Comparison of ENCODE assay signal across 1 cellular context in the genomic region with DNA sequence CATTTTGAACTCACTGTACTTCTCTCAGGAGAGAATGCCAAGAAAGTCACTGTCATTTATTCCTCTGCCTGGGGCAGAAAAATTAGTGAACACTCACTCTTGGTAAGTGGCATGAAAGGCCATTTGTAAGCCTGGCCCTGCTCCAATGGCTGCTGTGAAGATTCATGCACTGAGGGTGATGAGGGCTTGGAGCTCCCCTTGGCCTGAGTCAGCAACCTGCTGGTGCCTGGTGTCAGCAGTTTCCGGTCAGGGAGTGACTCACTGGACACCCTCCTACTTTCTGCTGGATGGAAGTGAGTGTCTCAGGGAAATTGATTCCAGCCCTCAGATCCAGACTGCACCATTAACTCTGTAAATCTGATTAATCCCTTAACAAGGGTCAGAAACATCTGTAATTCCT.
TF ChIP-seq lines count a peak whose summit lies in the region.

No MANE protein-coding gene starts in this region.

TF ChIP-seq in GM12878, 131 proteins besides CTCF, POLR2A, EP300 and RAD21 (continued from another document):
- TF ChIP-seq KAT2A (conservative IDR thresholded peaks at IDR 0.05; ENCODE audit: control insufficient read depth, low read depth, low read length) (no peak), ZNF207 (IDR thresholded peaks at IDR 0.05; ENCODE audit: borderline replicate concordance) (no peak)
